In genomic region chr11:78223320-78223954, GRCh38 we compare ENCODE assay signal across 12 cellular contexts.
DNase-seq lines count a peak whose midpoint lies in the region; ATAC-seq and TF ChIP-seq lines count a peak whose summit lies in the region.
"Had no signal": no experiment of that assay in that cellular context is flagged by ENCODE, and none has a peak within 500 bp of the region (broad histone marks: within the 10 kb centered on the region; RNA-seq: fewer than 3 reads in every experiment).

No MANE protein-coding gene starts in this region.

- no peaks in the 10 kb centered on the region for H3K27me3 ChIP-seq in DOHH2 (ENCODE audit: control insufficient read depth, low read length)
- H3K27me3 ChIP-seq: brain microvascular endothelial cell, suprapubic skin had no signal

- H3K9me2 ChIP-seq in DOHH2 (replicated peaks; ENCODE audit: control insufficient read depth, low read length), result no peaks in the 10 kb centered on the region

- no peaks in the 10 kb centered on the region for H3K9me3 ChIP-seq in DOHH2 (ENCODE audit: control insufficient read depth, insufficient read depth, low read length)
- H3K9me3 ChIP-seq: suprapubic skin had no signal

- ATAC-seq in GM19025 (IDR thresholded peaks at IDR 0.05; ENCODE audit: low read depth, unreplicated experiment) (peak; percentile 58), HG02623 (IDR thresholded peaks at IDR 0.05; ENCODE audit: unreplicated experiment) (peak; percentile 58), HG03520 (IDR thresholded peaks at IDR 0.05; ENCODE audit: unreplicated experiment) (peak; percentile 53)
- ATAC-seq: CD8-positive, alpha-beta T cell had no signal

- H3K4me2 ChIP-seq in DOHH2 (ENCODE audit: low read length), result peak overlapping the region; percentile 59

- H3K4me1 ChIP-seq in DOHH2 (ENCODE audit: control insufficient read depth, low read length), result peaks cover 41% of the 10 kb centered on the region
- H3K4me1 ChIP-seq: suprapubic skin had no signal

- H3K4me3 ChIP-seq in DOHH2 (ENCODE audit: low read length), result peak overlapping the region; percentile 35
- H3K4me3 ChIP-seq: suprapubic skin had no signal

- no peaks in the 10 kb centered on the region for H3K36me3 ChIP-seq in DOHH2 (ENCODE audit: control insufficient read depth, low read length)

- DNase-seq in COLO829 (ENCODE audit: low spot score) (no peak), NCI-H2196 (lab: John Stamatoyannopoulos, UW; ENCODE audit: unreplicated experiment) (no peak), NCI-H2227 (lab: John Stamatoyannopoulos, UW; ENCODE audit: unreplicated experiment) (no peak), NCI-H1930 (lab: John Stamatoyannopoulos, UW) (no peak)
- DNase-seq: brain microvascular endothelial cell; CD8-positive, alpha-beta T cell; H7 had no signal

- 0 out of 2 replicates have a peak overlapping the region, but pooled peaks have one; percentile 12 for H3K27ac ChIP-seq in DOHH2 (ENCODE audit: low read depth, low read length)
- H3K27ac ChIP-seq: brain microvascular endothelial cell, suprapubic skin had no signal

- no peaks in the 10 kb centered on the region for H3F3A ChIP-seq in DOHH2 (ENCODE audit: control insufficient read depth, insufficient read depth)

- H4K20me1 ChIP-seq in DOHH2 (ENCODE audit: control insufficient read depth, insufficient read depth, low read depth, low read length), result no peaks in the 10 kb centered on the region

- no peaks in the 10 kb centered on the region for H3K79me2 ChIP-seq in DOHH2 (ENCODE audit: control insufficient read depth, low read length)

- no peak for TF ChIP-seq CTCF in DOHH2 (IDR thresholded peaks at IDR 0.05; ENCODE audit: low read depth, low read length, poor library complexity, severe bottlenecking)
